ENCODE assay signal across 11 cellular contexts in the genomic region with DNA sequence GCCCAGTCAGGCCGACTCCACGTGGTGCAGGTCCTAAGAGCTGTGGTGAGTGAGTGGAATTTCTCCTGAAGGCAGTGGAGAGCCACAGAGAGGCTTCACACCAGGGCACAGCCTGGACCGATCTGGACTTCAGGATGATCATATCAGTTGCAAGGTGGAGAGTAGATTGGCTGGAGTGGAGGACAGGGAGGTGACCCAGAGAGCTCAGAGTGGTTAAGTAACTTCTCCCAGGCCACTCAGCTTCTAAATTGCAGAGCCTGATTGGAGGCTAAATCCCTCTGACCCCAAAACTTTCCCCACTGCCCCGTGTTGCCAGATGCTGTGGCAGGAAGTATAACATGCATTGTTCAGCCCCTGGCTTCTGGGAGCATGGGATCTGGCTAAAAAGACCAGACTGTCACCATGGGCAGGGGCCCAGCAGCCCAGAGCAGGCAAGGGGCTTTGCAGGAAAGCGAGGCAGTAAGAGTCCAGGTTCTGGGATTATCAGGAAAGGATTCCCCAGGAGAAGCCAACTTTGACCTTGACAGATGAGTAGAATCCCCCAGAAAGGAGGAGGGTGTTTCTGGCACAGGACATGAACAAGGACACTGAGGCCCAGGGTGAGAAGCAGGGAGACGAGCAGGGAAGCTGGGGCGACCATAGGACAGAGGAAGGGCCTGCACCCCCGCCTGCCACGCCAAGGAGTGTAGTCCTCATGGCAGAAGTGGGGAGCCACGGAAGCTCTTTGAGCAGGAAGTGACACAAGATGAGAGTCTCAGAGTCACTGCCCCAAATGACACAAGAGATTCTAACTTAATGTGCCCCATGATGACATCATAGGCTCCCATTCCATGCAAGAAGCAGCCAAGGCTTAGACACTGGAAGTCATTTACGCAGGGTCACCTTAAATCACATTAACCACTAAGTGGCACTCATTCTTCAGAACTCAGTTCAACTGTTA. TPM values are rescaled to one million over a fixed set of nuclear protein-coding genes. Genes with fewer than 3 reads are reported as not detected.
A peak's percentile ranks its signal among the peaks of the same experiment; 100 is the strongest.
DNase-seq lines count a peak whose midpoint lies in the region; ATAC-seq lines count a peak whose summit lies in the region.
"Had no signal": no experiment of that assay in that cellular context is flagged by ENCODE, and none has a peak within 500 bp of the region (broad histone marks: within the 10 kb centered on the region; RNA-seq: fewer than 3 reads in every experiment).

No MANE protein-coding gene starts in this region.

- ATAC-seq in stimulated activated naive CD8-positive, alpha-beta T cell treated with anti-CD3 and anti-CD28 coated beads, Interleukin-15, amount 100 ng/mL, for 72 hours: no peak
- ATAC-seq in GM21619 (IDR thresholded peaks at IDR 0.05; ENCODE audit: unreplicated experiment): no peak
- no peak for ATAC-seq in HG02678 (IDR thresholded peaks at IDR 0.05; ENCODE audit: unreplicated experiment)
- ATAC-seq in Right ventricle myocardium superior (ENCODE audit: poor library complexity): no peak
- ATAC-seq: psoas muscle had no signal

- no peaks in the 10 kb centered on the region for H3K27me3 Mint-ChIP-seq in activated naive CD4-positive, alpha-beta T cell treated with anti-CD3 and anti-CD28 coated beads, Interleukin-2, amount 50 U/mL, for 24 hours
- H3K27me3 Mint-ChIP-seq in T-helper 2 cell treated with Interferon-gamma antibody and Interleukin-4, amounts not matched to agents 5 μg/mL and 100 μg/mL, for 36 hours (ENCODE audit: low read depth): no peaks in the 10 kb centered on the region
- no peaks in the 10 kb centered on the region for H3K27me3 Mint-ChIP-seq in dendritic cell treated with granulocyte-macrophage colony-stimulating factor and Interleukin-4, amounts not matched to agents 40 ng/mL and 50 ng/mL, for 4 days
- H3K27me3 Mint-ChIP-seq in stimulated activated naive CD8-positive, alpha-beta T cell treated with anti-CD3 and anti-CD28 coated beads, Interleukin-15, amount 100 ng/mL, for 72 hours: no peaks in the 10 kb centered on the region
- H3K27me3 Mint-ChIP-seq: activated B cell treated with CpG ODN at 0.5 μM for 24 hours had no signal

- H3K9me3 Mint-ChIP-seq in activated naive CD4-positive, alpha-beta T cell treated with anti-CD3 and anti-CD28 coated beads, Interleukin-2, amount 50 U/mL, for 24 hours: no peaks in the 10 kb centered on the region
- H3K9me3 Mint-ChIP-seq in T-helper 2 cell treated with Interferon-gamma antibody and Interleukin-4, amounts not matched to agents 5 μg/mL and 100 μg/mL, for 36 hours: no peaks in the 10 kb centered on the region
- no peaks in the 10 kb centered on the region for H3K9me3 Mint-ChIP-seq in dendritic cell treated with granulocyte-macrophage colony-stimulating factor and Interleukin-4, amounts not matched to agents 40 ng/mL and 50 ng/mL, for 4 days
- H3K9me3 Mint-ChIP-seq in stimulated activated naive CD8-positive, alpha-beta T cell treated with anti-CD3 and anti-CD28 coated beads, Interleukin-15, amount 100 ng/mL, for 72 hours: no peaks in the 10 kb centered on the region
- H3K9me3 Mint-ChIP-seq: activated B cell treated with CpG ODN at 0.5 μM for 24 hours had no signal

- H3K36me3 Mint-ChIP-seq in activated naive CD4-positive, alpha-beta T cell treated with anti-CD3 and anti-CD28 coated beads, Interleukin-2, amount 50 U/mL, for 24 hours: peaks cover 2% of the 10 kb centered on the region
- peaks cover 33% of the 10 kb centered on the region for H3K36me3 Mint-ChIP-seq in T-helper 2 cell treated with Interferon-gamma antibody and Interleukin-4, amounts not matched to agents 5 μg/mL and 100 μg/mL, for 36 hours (ENCODE audit: low read depth)
- peaks cover 75% of the 10 kb centered on the region for H3K36me3 Mint-ChIP-seq in dendritic cell treated with granulocyte-macrophage colony-stimulating factor and Interleukin-4, amounts not matched to agents 40 ng/mL and 50 ng/mL, for 4 days (ENCODE audit: low read depth)

- peaks cover 41% of the 10 kb centered on the region for H3K4me1 Mint-ChIP-seq in activated naive CD4-positive, alpha-beta T cell treated with anti-CD3 and anti-CD28 coated beads, Interleukin-2, amount 50 U/mL, for 24 hours
- peaks cover 36% of the 10 kb centered on the region for H3K4me1 Mint-ChIP-seq in T-helper 2 cell treated with Interferon-gamma antibody and Interleukin-4, amounts not matched to agents 5 μg/mL and 100 μg/mL, for 36 hours (ENCODE audit: low read depth)
- peaks cover 49% of the 10 kb centered on the region for H3K4me1 Mint-ChIP-seq in dendritic cell treated with granulocyte-macrophage colony-stimulating factor and Interleukin-4, amounts not matched to agents 40 ng/mL and 50 ng/mL, for 4 days (ENCODE audit: low read depth)
- peaks cover 58% of the 10 kb centered on the region for H3K4me1 Mint-ChIP-seq in stimulated activated naive CD8-positive, alpha-beta T cell treated with anti-CD3 and anti-CD28 coated beads, Interleukin-15, amount 100 ng/mL, for 72 hours

- H3K4me3 Mint-ChIP-seq in activated naive CD4-positive, alpha-beta T cell treated with anti-CD3 and anti-CD28 coated beads, Interleukin-2, amount 50 U/mL, for 24 hours: no peak overlapping the region
- no peak overlapping the region for H3K4me3 Mint-ChIP-seq in T-helper 2 cell treated with Interferon-gamma antibody and Interleukin-4, amounts not matched to agents 5 μg/mL and 100 μg/mL, for 36 hours
- no peak overlapping the region for H3K4me3 Mint-ChIP-seq in dendritic cell treated with granulocyte-macrophage colony-stimulating factor and Interleukin-4, amounts not matched to agents 40 ng/mL and 50 ng/mL, for 4 days
- no peak overlapping the region for H3K4me3 Mint-ChIP-seq in stimulated activated naive CD8-positive, alpha-beta T cell treated with anti-CD3 and anti-CD28 coated beads, Interleukin-15, amount 100 ng/mL, for 72 hours
- H3K4me3 Mint-ChIP-seq: activated B cell treated with CpG ODN at 0.5 μM for 24 hours had no signal

- no peak for DNase-seq in activated naive CD4-positive, alpha-beta T cell treated with anti-CD3 and anti-CD28 coated beads, Interleukin-2, amount 50 U/mL, for 16 hours
- DNase-seq in T-helper 2 cell treated with Interferon-gamma antibody and Interleukin-4, amounts not matched to agents 5 μg/mL and 100 μg/mL, for 36 hours (ENCODE audit: low spot score): no peak
- DNase-seq in stimulated activated naive CD8-positive, alpha-beta T cell treated with anti-CD3 and anti-CD28 coated beads, Interleukin-15, amount 100 ng/mL, for 72 hours: no peak
- DNase-seq in Right ventricle myocardium superior: no peak
- DNase-seq: activated B cell treated with CpG ODN at 0.5 μM for 24 hours, psoas muscle, SJCRH30 had no signal

- peak overlapping the region; percentile 84 for H3K27ac Mint-ChIP-seq in activated naive CD4-positive, alpha-beta T cell treated with anti-CD3 and anti-CD28 coated beads, Interleukin-2, amount 50 U/mL, for 24 hours
- H3K27ac Mint-ChIP-seq in T-helper 2 cell treated with Interferon-gamma antibody and Interleukin-4, amounts not matched to agents 5 μg/mL and 100 μg/mL, for 36 hours: peak overlapping the region; percentile 26
- H3K27ac Mint-ChIP-seq in dendritic cell treated with granulocyte-macrophage colony-stimulating factor and Interleukin-4, amounts not matched to agents 40 ng/mL and 50 ng/mL, for 4 days: peak overlapping the region; percentile 10
- peak overlapping the region; percentile 5 to 63 for H3K27ac Mint-ChIP-seq in stimulated activated naive CD8-positive, alpha-beta T cell treated with anti-CD3 and anti-CD28 coated beads, Interleukin-15, amount 100 ng/mL, for 72 hours
- H3K27ac Mint-ChIP-seq: activated B cell treated with CpG ODN at 0.5 μM for 24 hours had no signal

- intact Hi-C loops in dendritic cell treated with granulocyte-macrophage colony-stimulating factor and Interleukin-4, amounts not matched to agents 40 ng/mL and 50 ng/mL, for 4 days (cut with micrococcal nuclease): loop anchor here (10.0 kb wide), 1 partner anchor 1245 kb away; the partner anchor contains the start of gene CD82
- intact Hi-C loops in Right ventricle myocardium superior (cut with DNase I): no loop called here

RNA-seq across cellular contexts. Expression of gene SLC35C1, which starts 4.8 kb away (rescaled TPM):
- 5.8 TPM for total RNA-seq in Right ventricle myocardium superior

RNA-seq across cellular contexts. Expression of gene CRY2, which starts 37.5 kb away (rescaled TPM):
- 68.3 TPM for total RNA-seq in Right ventricle myocardium superior

Comparison
In these comparisons a context has a peak if more than half of its experiments do, and no peak if none do; other contexts are left out.
1. H3K27ac Mint-ChIP-seq: peak in every context shown above with its lines; median percentile 84 in activated naive CD4-positive, alpha-beta T cell treated with anti-CD3 and anti-CD28 coated beads, Interleukin-2, amount 50 U/mL, for 24 hours; 34 in stimulated activated naive CD8-positive, alpha-beta T cell treated with anti-CD3 and anti-CD28 coated beads, Interleukin-15, amount 100 ng/mL, for 72 hours; 26 in T-helper 2 cell treated with Interferon-gamma antibody and Interleukin-4, amounts not matched to agents 5 μg/mL and 100 μg/mL, for 36 hours; 10 in dendritic cell treated with granulocyte-macrophage colony-stimulating factor and Interleukin-4, amounts not matched to agents 40 ng/mL and 50 ng/mL, for 4 days.